Comparison of ENCODE assay signal across 19 cellular contexts in the genomic region with DNA sequence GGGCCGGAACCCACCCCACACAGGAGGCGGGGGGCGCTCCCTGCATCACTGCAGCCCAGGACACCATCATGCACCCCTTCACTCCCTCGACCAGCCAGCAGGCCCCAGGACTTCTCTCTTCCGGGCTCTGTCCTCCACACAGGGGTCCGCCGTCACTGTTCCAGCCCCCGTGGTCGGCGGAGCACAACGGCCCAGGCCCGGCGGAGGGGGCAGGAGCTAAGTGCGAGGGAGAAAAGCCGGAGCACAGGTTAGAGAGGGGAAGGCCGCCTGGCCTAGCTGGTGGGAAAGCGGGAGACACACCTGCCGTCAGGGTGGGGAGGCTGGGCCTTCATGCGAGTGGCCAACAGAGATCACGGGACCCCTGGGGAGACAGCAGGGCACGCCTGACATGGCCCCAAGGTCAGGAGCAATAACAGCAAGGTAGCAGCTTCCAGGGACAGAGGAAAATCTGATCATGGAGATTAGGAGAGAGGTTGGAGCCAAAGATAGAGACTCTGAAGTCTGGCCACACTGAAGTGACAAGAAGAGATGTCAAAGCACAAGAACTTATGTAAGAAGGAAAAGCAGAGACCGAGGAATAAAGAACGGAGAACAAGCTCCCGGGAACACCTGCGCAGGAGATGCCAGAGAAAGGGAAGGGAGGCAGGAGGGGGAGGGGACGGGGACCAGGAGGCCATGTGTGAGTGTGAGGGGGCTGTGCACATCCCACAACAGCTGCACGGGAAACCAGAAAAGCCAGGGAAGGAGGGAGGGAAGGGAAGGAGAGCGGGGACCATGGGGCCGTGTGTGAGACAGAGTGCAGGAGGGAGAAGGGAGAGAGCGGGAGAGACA.
A peak's percentile ranks its signal among the peaks of the same experiment; 100 is the strongest.
DNase-seq lines count a peak whose midpoint lies in the region; ATAC-seq and TF ChIP-seq lines count a peak whose summit lies in the region.
"Had no signal": no experiment of that assay in that cellular context is flagged by ENCODE, and none has a peak within 500 bp of the region (broad histone marks: within the 10 kb centered on the region; RNA-seq: fewer than 3 reads in every experiment).

No MANE protein-coding gene starts in this region.

- no peak for TF ChIP-seq EP300 in SK-N-SH (IDR thresholded peaks at IDR 0.05; ENCODE audit: borderline replicate concordance in 1 of 2, low read depth in 1 of 2, low read length in 1 of 2)

- CTCF ChIA-PET in SK-N-SH (lab: Yijun Ruan, JAX), result interaction anchor here (0.7 to 2.9 kb wide), 17 partner anchors 10 to 269 kb away, joined by 3 to 12 read pairs (median 4); no protein-coding TSS in a partner anchor

- no peak for TF ChIP-seq CTCF in SK-N-SH (IDR thresholded peaks at IDR 0.05)
- TF ChIP-seq CTCF in hepatocyte (IDR thresholded peaks at IDR 0.05; ENCODE audit: poor library complexity), result no peak
- no peak for TF ChIP-seq CTCF in spleen (IDR thresholded peaks at IDR 0.05 in 8 of 11, conservative IDR thresholded peaks at IDR 0.05 in 3 of 11)

- H3K4me3 ChIP-seq in SK-N-SH (ENCODE audit: low read depth in 2 of 2, low read length in 1 of 2), result no peak overlapping the region
- H3K4me3 ChIP-seq in hepatocyte, result no peak overlapping the region
- no peak overlapping the region for H3K4me3 ChIP-seq in spleen
- H3K4me3 ChIP-seq: tibial nerve had no signal

- no peak for ATAC-seq in SK-N-SH treated with all-trans-retinoic acid at 6 μM for 48 hours
- no peak for ATAC-seq in stimulated activated memory B cell treated with anti-CD40 and anti-IgM and Interleukin-4, amounts not matched to agents 10 μg/mL and 1 μg/mL and 100 μg/mL, for 72 hours
- ATAC-seq: Right ventricle myocardium inferior; stimulated activated naive CD8-positive, alpha-beta T cell treated with anti-CD3 and anti-CD28 coated beads, Interleukin-15, amount 100 ng/mL, for 72 hours had no signal

- H3K4me2 ChIP-seq in SK-N-SH (peak overlapping the region; percentile 39; the same call in 1 of the 2 replicates), hepatocyte (no peak overlapping the region)

- H4K20me1 ChIP-seq in SK-N-SH (ENCODE audit: insufficient read depth), result no peaks in the 10 kb centered on the region
- H4K20me1 ChIP-seq in hepatocyte (ENCODE audit: insufficient read depth, poor library complexity, severe bottlenecking), result no peaks in the 10 kb centered on the region

- H2AFZ ChIP-seq in SK-N-SH (ENCODE audit: low read depth), result 0 out of 2 replicates have a peak overlapping the region, but pooled peaks have one; percentile 26
- H2AFZ ChIP-seq in hepatocyte, result no peak overlapping the region

- H3K4me1 Mint-ChIP-seq in stimulated activated memory B cell treated with anti-CD40 and anti-IgM and Interleukin-4, amounts not matched to agents 10 μg/mL and 1 μg/mL and 100 μg/mL, for 72 hours, result no peaks in the 10 kb centered on the region

- no peak overlapping the region for H3K4me3 Mint-ChIP-seq in stimulated activated memory B cell treated with anti-CD40 and anti-IgM and Interleukin-4, amounts not matched to agents 10 μg/mL and 1 μg/mL and 100 μg/mL, for 72 hours
- H3K4me3 Mint-ChIP-seq: stimulated activated naive CD8-positive, alpha-beta T cell treated with anti-CD3 and anti-CD28 coated beads, Interleukin-15, amount 100 ng/mL, for 72 hours had no signal

- H3K27ac Mint-ChIP-seq in stimulated activated memory B cell treated with anti-CD40 and anti-IgM and Interleukin-4, amounts not matched to agents 10 μg/mL and 1 μg/mL and 100 μg/mL, for 72 hours, result peak overlapping the region; percentile 18
- H3K27ac Mint-ChIP-seq: progenitor cell of endocrine pancreas had no signal

- TF ChIP-seq RAD21 in SK-N-SH (IDR thresholded peaks at IDR 0.05; ENCODE audit: low read length), result no peak; the same call in 1 of the 2 replicates

- no peak for TF ChIP-seq POLR2A in spleen (IDR thresholded peaks at IDR 0.05)

- 89% methylated on average over 26 of the region's 30 CpGs for WGBS in SK-N-SH (ENCODE audit: low lambda C conversion rate)
- 90% methylated on average over 25 of the region's 30 CpGs for WGBS in hepatocyte (ENCODE audit: low lambda C conversion rate, missing lambda C conversion rate)
- 90 to 94% (median 93%) methylated on average over 29 to 30 of the region's 30 CpGs for WGBS in spleen, 5 donors

- H3K27ac ChIP-seq in SK-N-SH (ENCODE audit: low read depth in 2 of 2, low read length in 1 of 2) (peak overlapping the region; percentile 66 to 73), hepatocyte (peak overlapping the region; percentile 12), spleen (no peak overlapping the region)

- H3K27me3 ChIP-seq in SK-N-SH (ENCODE audit: insufficient read depth) (no peaks in the 10 kb centered on the region), hepatocyte (no peaks in the 10 kb centered on the region), spleen (replicated peaks in 1 of 7) (no peaks in the 10 kb centered on the region)
- H3K27me3 ChIP-seq: tibial nerve had no signal

- H3K9me3 ChIP-seq in SK-N-SH (no peaks in the 10 kb centered on the region), hepatocyte (ENCODE audit: low read depth) (no peaks in the 10 kb centered on the region), spleen (no peaks in the 10 kb centered on the region)
- H3K9me3 ChIP-seq: tibial nerve had no signal

- H3K9me2 ChIP-seq in SK-N-SH, result no peaks in the 10 kb centered on the region
- H3K9me2 ChIP-seq in hepatocyte (replicated peaks; ENCODE audit: insufficient read depth), result no peaks in the 10 kb centered on the region

- H3K9ac ChIP-seq in SK-N-SH, result peak overlapping the region; percentile 47; the same call in 1 of the 2 replicates

- H3K27me3 Mint-ChIP-seq in stimulated activated memory B cell treated with anti-CD40 and anti-IgM and Interleukin-4, amounts not matched to agents 10 μg/mL and 1 μg/mL and 100 μg/mL, for 72 hours, result no peaks in the 10 kb centered on the region
- H3K27me3 Mint-ChIP-seq: progenitor cell of endocrine pancreas; stimulated activated naive CD8-positive, alpha-beta T cell treated with anti-CD3 and anti-CD28 coated beads, Interleukin-15, amount 100 ng/mL, for 72 hours had no signal

- H3K36me3 Mint-ChIP-seq in stimulated activated memory B cell treated with anti-CD40 and anti-IgM and Interleukin-4, amounts not matched to agents 10 μg/mL and 1 μg/mL and 100 μg/mL, for 72 hours, result peaks cover 69% of the 10 kb centered on the region

- no peaks in the 10 kb centered on the region for H3K9me3 Mint-ChIP-seq in stimulated activated memory B cell treated with anti-CD40 and anti-IgM and Interleukin-4, amounts not matched to agents 10 μg/mL and 1 μg/mL and 100 μg/mL, for 72 hours
- H3K9me3 Mint-ChIP-seq: stimulated activated naive CD8-positive, alpha-beta T cell treated with anti-CD3 and anti-CD28 coated beads, Interleukin-15, amount 100 ng/mL, for 72 hours had no signal

- H3K36me3 ChIP-seq in SK-N-SH (replicated peaks in 1 of 2; ENCODE audit: control insufficient read depth in 1 of 2, insufficient read depth in 2 of 2, low read length in 1 of 2) (peaks cover 0 to 15% of the 10 kb centered on the region in 2 experiments), hepatocyte (replicated peaks; ENCODE audit: insufficient read depth, low read depth) (no peaks in the 10 kb centered on the region), spleen (peaks cover 0 to 66% (median under 1%) of the 10 kb centered on the region in 6 donors)

- DNase-seq in SK-N-SH, result no peak
- DNase-seq in NCI-H82 (lab: John Stamatoyannopoulos, UW), result peak; percentile 92
- DNase-seq in hepatocyte (ENCODE audit: low spot score), result no peak
- DNase-seq in KG1 (lab: John Stamatoyannopoulos, UW), result no peak
- no peak for DNase-seq in spleen
- no peak for DNase-seq in activated CD8-positive, alpha-beta memory T cell treated with anti-CD3 and anti-CD28 coated beads, Interleukin-2, amount 50 U/mL, for 48 hours
- DNase-seq: 8988T; activated CD4-positive, alpha-beta T cell treated with anti-CD3 and anti-CD28 coated beads for 48 hours; activated effector memory CD4-positive, alpha-beta T cell treated with anti-CD3 and anti-CD28 coated beads, Interleukin-2, amount 50 U/mL, for 16 hours; central memory CD4-positive, alpha-beta T cell; HCEC 1CT; NCI-H526 treated with DMSO at 0.1 percent for 48 hours; stimulated activated CD4-positive, alpha-beta T cell treated with anti-CD3 and anti-CD28 coated beads, Interleukin-4, amount 100 ng/mL, for 1 hour; stimulated activated naive CD8-positive, alpha-beta T cell treated with anti-CD3 and anti-CD28 coated beads, Interleukin-15, amount 100 ng/mL, for 72 hours had no signal

- peaks cover 11 to 64% of the 10 kb centered on the region in 2 experiments for H3K4me1 ChIP-seq in SK-N-SH (ENCODE audit: control insufficient read depth in 1 of 2, insufficient read depth in 2 of 2, low read depth in 1 of 2, low read length in 1 of 2)
- peaks cover 3% of the 10 kb centered on the region for H3K4me1 ChIP-seq in hepatocyte (ENCODE audit: insufficient read depth)
- peaks cover 0 to 27% (median 5%) of the 10 kb centered on the region in 6 donors for H3K4me1 ChIP-seq in spleen

- POLR2A ChIA-PET in SK-N-SH (lab: Yijun Ruan, JAX), result interaction anchor here (0.7 to 1.7 kb wide), 7 partner anchors 9 to 272 kb away, joined by 3 to 5 read pairs (median 4); no protein-coding TSS in a partner anchor

- H3K79me2 ChIP-seq in SK-N-SH (ENCODE audit: insufficient read depth) (no peaks in the 10 kb centered on the region), hepatocyte (no peaks in the 10 kb centered on the region)

- intact Hi-C loops in spleen (cut with DNase I; ENCODE audit: low total_unique reads), result no loop called here

- peaks cover 8% of the 10 kb centered on the region for H3F3A ChIP-seq in SK-N-SH (replicated peaks; ENCODE audit: insufficient read depth)

TF ChIP-seq in SK-N-SH, 30 proteins besides CTCF, POLR2A, EP300 and RAD21 (continues in another document):
- TF ChIP-seq POLR2AphosphoS5 (IDR thresholded peaks at IDR 0.05; ENCODE audit: low read depth, low read length) (no peak), CHD2 (IDR thresholded peaks at IDR 0.05; ENCODE audit: low read length, partially characterized antibody) (peak; percentile 4)

TF ChIP-seq in SK-N-SH treated with all-trans-retinoic acid at 6 μM for 48 hours, 23 proteins besides CTCF, POLR2A, EP300 and RAD21 (continues in another document):
- TF ChIP-seq OSR1 (CRISPR knock-in tag; IDR thresholded peaks at IDR 0.05) (no peak), ISL1 (CRISPR knock-in tag; IDR thresholded peaks at IDR 0.05) (no peak), ZNF8 (CRISPR knock-in tag; IDR thresholded peaks at IDR 0.05) (no peak; the same call in 1 of the 2 replicates)

Comparison
In these comparisons a context has a peak if more than half of its experiments do, and no peak if none do; other contexts are left out.
1. H3K27ac ChIP-seq: peak in SK-N-SH (2 of 2) and hepatocyte (single experiment); none in spleen (0 of 8).